16 cellular contexts compared by ENCODE assay signal in the genomic region with DNA sequence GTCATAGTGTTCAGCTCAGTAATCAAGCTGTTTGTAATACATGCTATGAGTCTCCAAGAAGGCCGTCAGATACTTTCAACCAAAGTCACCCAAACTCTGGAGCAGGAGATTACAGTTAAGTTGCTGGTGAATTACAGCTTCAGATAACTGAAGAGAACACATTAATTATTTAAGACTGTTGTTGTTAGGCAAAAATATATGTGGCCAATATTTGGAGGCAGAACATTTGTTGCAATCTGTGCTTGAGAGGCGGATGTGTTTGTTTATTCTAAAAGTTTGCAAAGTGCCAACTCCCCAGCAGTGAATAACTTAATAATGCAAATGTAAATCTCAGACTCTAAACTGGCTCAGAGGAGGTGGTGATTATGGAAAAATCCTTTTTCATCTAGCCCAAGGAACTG.
DNase-seq lines count a peak whose midpoint lies in the region; TF ChIP-seq lines count a peak whose summit lies in the region.
"Had no signal": no experiment of that assay in that cellular context is flagged by ENCODE, and none has a peak within 500 bp of the region (broad histone marks: within the 10 kb centered on the region; RNA-seq: fewer than 3 reads in every experiment).

No MANE protein-coding gene starts in this region.

- H3K36me3 ChIP-seq in endodermal cell (ENCODE audit: control insufficient read depth, insufficient read depth, low read length) (no peaks in the 10 kb centered on the region), smooth muscle cell (ENCODE audit: low read depth) (no peaks in the 10 kb centered on the region)
- H3K36me3 ChIP-seq: BLaER1 had no signal

- no peak overlapping the region for H3K4me2 ChIP-seq in smooth muscle cell
- H3K4me2 ChIP-seq: BLaER1 had no signal

- TF ChIP-seq CTCF in endodermal cell (conservative IDR thresholded peaks at IDR 0.05) (no peak), smooth muscle cell (IDR thresholded peaks at IDR 0.05; ENCODE audit: borderline replicate concordance, insufficient read depth, poor library complexity, severe bottlenecking) (no peak), MCF 10A (IDR thresholded peaks at IDR 0.05; ENCODE audit: unreplicated experiment) (no peak), GM10248 (IDR thresholded peaks at IDR 0.05; ENCODE audit: control extremely low read depth, extremely low read depth, low read depth, missing control alignments) (no peak)

- H3K4me1 ChIP-seq in endodermal cell (ENCODE audit: control insufficient read depth, insufficient read depth, low read length), result no peaks in the 10 kb centered on the region
- no peaks in the 10 kb centered on the region for H3K4me1 ChIP-seq in smooth muscle cell (ENCODE audit: low read depth)
- H3K4me1 ChIP-seq: BLaER1, Caco-2 had no signal

- H3K9me3 ChIP-seq in endodermal cell (ENCODE audit: control insufficient read depth, low read length), result no peaks in the 10 kb centered on the region
- no peaks in the 10 kb centered on the region for H3K9me3 ChIP-seq in smooth muscle cell (replicated peaks; ENCODE audit: low read depth)
- H3K9me3 ChIP-seq: BLaER1, Caco-2 had no signal

- H3K4me1 Mint-ChIP-seq in endodermal cell (no peaks in the 10 kb centered on the region), MCF 10A (ENCODE audit: insufficient read depth, unreplicated experiment) (no peaks in the 10 kb centered on the region)
- H3K4me1 Mint-ChIP-seq: CD8-positive, alpha-beta memory T cell; H9 had no signal

- H3K27ac Mint-ChIP-seq in endodermal cell, result peak overlapping the region; percentile 26
- no peak overlapping the region for H3K27ac Mint-ChIP-seq in MCF 10A (ENCODE audit: low read depth, unreplicated experiment)
- H3K27ac Mint-ChIP-seq: CD8-positive, alpha-beta memory T cell; H9 had no signal

- WGBS in endodermal cell (ENCODE audit: insufficient coverage in 1 of 2, insufficient read length in 1 of 2), 2 experiments, result 93 to 100% methylated on average over 2 of the region's 2 CpGs
- WGBS in smooth muscle cell (ENCODE audit: low lambda C conversion rate), result 36% methylated on average over 2 of the region's 2 CpGs

- BruUV-seq in MCF 10A (replicated peaks; lab: Mats Ljungman, UMichigan), result no TSS peak

- POLR2A ChIA-PET in MCF 10A (lab: Yijun Ruan, JAX), result no interaction called here
- POLR2A ChIA-PET in GM10248 (lab: Yijun Ruan, JAX), result no interaction called here

- intact Hi-C loops in MCF 10A (cut with micrococcal nuclease), result no loop called here

- H3K27me3 Mint-ChIP-seq in endodermal cell (ENCODE audit: insufficient read depth), result peaks cover 16% of the 10 kb centered on the region
- H3K27me3 Mint-ChIP-seq in MCF 10A (ENCODE audit: insufficient read depth, unreplicated experiment), result no peaks in the 10 kb centered on the region
- H3K27me3 Mint-ChIP-seq: CD8-positive, alpha-beta memory T cell had no signal

- H3K9me3 Mint-ChIP-seq in endodermal cell, result peaks cover 2% of the 10 kb centered on the region
- no peaks in the 10 kb centered on the region for H3K9me3 Mint-ChIP-seq in MCF 10A (ENCODE audit: unreplicated experiment)

- H3K4me3 ChIP-seq in endodermal cell (ENCODE audit: low read length) (no peak overlapping the region), smooth muscle cell (no peak overlapping the region)
- H3K4me3 ChIP-seq: BLaER1, GM23248 had no signal

- no peak overlapping the region for H3K4me3 Mint-ChIP-seq in endodermal cell
- H3K4me3 Mint-ChIP-seq in MCF 10A (ENCODE audit: unreplicated experiment), result no peak overlapping the region
- H3K4me3 Mint-ChIP-seq: CD8-positive, alpha-beta memory T cell; H9 had no signal

- H3K27me3 ChIP-seq in endodermal cell (ENCODE audit: control insufficient read depth, insufficient read depth, low read length, poor library complexity, severe bottlenecking) (peaks cover 8% of the 10 kb centered on the region), smooth muscle cell (ENCODE audit: low read depth) (no peaks in the 10 kb centered on the region)
- H3K27me3 ChIP-seq: BLaER1 had no signal

- no peaks in the 10 kb centered on the region for H4K20me1 ChIP-seq in smooth muscle cell (ENCODE audit: low read depth)
- H4K20me1 ChIP-seq: BLaER1 had no signal

- H3K27ac ChIP-seq in endodermal cell (ENCODE audit: low read depth, low read length) (no peak overlapping the region), smooth muscle cell (ENCODE audit: low read depth) (peak overlapping the region; percentile 44)
- H3K27ac ChIP-seq: BLaER1, GM23248 had no signal

- CTCF ChIA-PET in MCF 10A (lab: Yijun Ruan, JAX), result interaction anchor here (1.0 kb wide), 1 partner anchor 10 kb away, joined by 3 read pairs; no protein-coding TSS in a partner anchor
- CTCF ChIA-PET in GM10248 (lab: Yijun Ruan, JAX), result interaction anchor here (0.9 to 1.0 kb wide), 2 partner anchors 10 to 32 kb away, joined by 3 read pairs; no protein-coding TSS in a partner anchor

- H2AFZ ChIP-seq in smooth muscle cell (ENCODE audit: low read depth), result no peak overlapping the region
- H2AFZ ChIP-seq: GM23248 had no signal

- peaks cover 4% of the 10 kb centered on the region for H3F3A ChIP-seq in smooth muscle cell (ENCODE audit: low read depth)

- peak; percentile 9 for DNase-seq in H4 (ENCODE audit: low spot score)
- DNase-seq in endodermal cell, result no peak
- DNase-seq in iris pigment epithelial cell (ENCODE audit: low read depth), result peak; percentile 17
- no peak for DNase-seq in smooth muscle cell (lab: John Stamatoyannopoulos, UW; ENCODE audit: unreplicated experiment)
- DNase-seq in MCF 10A (ENCODE audit: unreplicated experiment), result no peak
- DNase-seq in stimulated activated CD4-positive, alpha-beta T cell treated with anti-CD3 and anti-CD28 coated beads, Interleukin-15, amount 100 ng/mL, for 24 hours, result no peak
- DNase-seq in GM10248 (ENCODE audit: extremely low spot score), result no peak
- DNase-seq: 8988T; AML-193; Caco-2; CD8-positive, alpha-beta memory T cell; DND-41; GF-D8; GM23248; H9 had no signal

- H3K79me2 ChIP-seq in smooth muscle cell (ENCODE audit: low read depth), result no peaks in the 10 kb centered on the region

- no peak overlapping the region for H3K9ac ChIP-seq in endodermal cell (ENCODE audit: extremely low read depth, low read length, poor library complexity, severe bottlenecking)
- H3K9ac ChIP-seq in smooth muscle cell (ENCODE audit: low read depth), result no peak overlapping the region
- H3K9ac ChIP-seq: BLaER1, GM23248 had no signal

- H3K36me3 Mint-ChIP-seq in endodermal cell (ENCODE audit: low read depth) (no peaks in the 10 kb centered on the region), MCF 10A (ENCODE audit: insufficient read depth, unreplicated experiment) (no peaks in the 10 kb centered on the region)
- H3K36me3 Mint-ChIP-seq: CD8-positive, alpha-beta memory T cell had no signal

Comparison
In these comparisons a context has a peak if more than half of its experiments do, and no peak if none do; other contexts are left out.
1. DNase-seq: peak in H4 (single experiment) and iris pigment epithelial cell (single experiment); none in endodermal cell (single experiment), smooth muscle cell (single experiment), MCF 10A (single experiment), stimulated activated CD4-positive, alpha-beta T cell treated with anti-CD3 and anti-CD28 coated beads, Interleukin-15, amount 100 ng/mL, for 24 hours (single experiment) and GM10248 (single experiment).